ENCODE assay signal across 21 cellular contexts in genomic region chr2:205022751-205023150, GRCh38.
"Had no signal": no experiment of that assay in that cellular context is flagged by ENCODE, and none has a peak within 500 bp of the region (broad histone marks: within the 10 kb centered on the region; RNA-seq: fewer than 3 reads in every experiment).

No MANE protein-coding gene starts in this region.

- H3K4me2 ChIP-seq: hepatocyte, smooth muscle cell had no signal

- H3K4me1 ChIP-seq: body of pancreas had no signal

- H3K36me3 ChIP-seq: esophagus muscularis mucosa, left lung, thoracic aorta, WERI-Rb-1 had no signal

- H3K27ac Mint-ChIP-seq: activated CD4-positive, alpha-beta memory T cell treated with anti-CD3 and anti-CD28 coated beads for 36 hours; activated CD4-positive, alpha-beta T cell treated with anti-CD3 and anti-CD28 coated beads for 36 hours; activated CD8-positive, alpha-beta memory T cell treated with anti-CD3 and anti-CD28 coated beads, Interleukin-2, amount 10 ng/mL, durations not matched to agents 7 days and 5 days; activated naive CD8-positive, alpha-beta T cell; stimulated activated naive CD8-positive, alpha-beta T cell treated with anti-CD3 and anti-CD28 coated beads, Interleukin-15, amount 100 ng/mL, for 72 hours; T-helper 17 cell had no signal

- H3K4me3 Mint-ChIP-seq: activated CD4-positive, alpha-beta memory T cell treated with anti-CD3 and anti-CD28 coated beads for 36 hours; activated CD4-positive, alpha-beta T cell treated with anti-CD3 and anti-CD28 coated beads for 36 hours; activated CD8-positive, alpha-beta memory T cell treated with anti-CD3 and anti-CD28 coated beads, Interleukin-2, amount 10 ng/mL, durations not matched to agents 7 days and 5 days; activated naive CD8-positive, alpha-beta T cell; naive thymus-derived CD4-positive, alpha-beta T cell; stimulated activated naive CD8-positive, alpha-beta T cell treated with anti-CD3 and anti-CD28 coated beads, Interleukin-15, amount 100 ng/mL, for 72 hours; T-helper 17 cell had no signal

- H3K27ac ChIP-seq: body of pancreas, coronary artery, hepatocyte, left lung, thoracic aorta, WERI-Rb-1 had no signal

- ATAC-seq: activated CD4-positive, alpha-beta T cell treated with anti-CD3 and anti-CD28 coated beads for 36 hours; activated CD8-positive, alpha-beta memory T cell treated with anti-CD3 and anti-CD28 coated beads, Interleukin-2, amount 10 ng/mL, durations not matched to agents 7 days and 5 days; body of pancreas; left lung; mucosa of descending colon; naive thymus-derived CD4-positive, alpha-beta T cell; stimulated activated naive CD8-positive, alpha-beta T cell treated with anti-CD3 and anti-CD28 coated beads, Interleukin-15, amount 100 ng/mL, for 72 hours; T-helper 17 cell had no signal

- H3K9me3 ChIP-seq: body of pancreas, esophagus muscularis mucosa, mucosa of descending colon, thoracic aorta had no signal

- H3K27me3 Mint-ChIP-seq: activated CD4-positive, alpha-beta memory T cell treated with anti-CD3 and anti-CD28 coated beads for 36 hours; activated CD4-positive, alpha-beta T cell treated with anti-CD3 and anti-CD28 coated beads for 36 hours; activated CD8-positive, alpha-beta memory T cell treated with anti-CD3 and anti-CD28 coated beads, Interleukin-2, amount 10 ng/mL, durations not matched to agents 7 days and 5 days; activated naive CD8-positive, alpha-beta T cell; naive thymus-derived CD4-positive, alpha-beta T cell; stimulated activated naive CD8-positive, alpha-beta T cell treated with anti-CD3 and anti-CD28 coated beads, Interleukin-15, amount 100 ng/mL, for 72 hours; T-helper 17 cell had no signal

- H3K36me3 Mint-ChIP-seq: activated CD8-positive, alpha-beta memory T cell treated with anti-CD3 and anti-CD28 coated beads, Interleukin-2, amount 10 ng/mL, durations not matched to agents 7 days and 5 days had no signal

- DNase-seq: activated CD4-positive, alpha-beta memory T cell treated with anti-CD3 and anti-CD28 coated beads for 36 hours; activated CD4-positive, alpha-beta T cell treated with anti-CD3 and anti-CD28 coated beads for 36 hours; activated CD8-positive, alpha-beta memory T cell treated with anti-CD3 and anti-CD28 coated beads, Interleukin-2, amount 10 ng/mL, durations not matched to agents 7 days and 5 days; activated gamma-delta T cell treated with Interleukin-2 at 50 U/mL for 16 hours; activated T-cell treated with anti-CD3 and anti-CD28 coated beads, Interleukin-2, amount 50 U/mL, for 1 hour; amniotic stem cell; body of pancreas; central memory CD4-positive, alpha-beta T cell; left lung; mucosa of descending colon; naive thymus-derived CD4-positive, alpha-beta T cell; posterior cingulate gyrus; stimulated activated naive CD8-positive, alpha-beta T cell treated with anti-CD3 and anti-CD28 coated beads, Interleukin-15, amount 100 ng/mL, for 72 hours; T-helper 17 cell; WERI-Rb-1 had no signal

- H2AFZ ChIP-seq: hepatocyte had no signal

- H3K27me3 ChIP-seq: body of pancreas, esophagus muscularis mucosa, hepatocyte, left lung had no signal

- H3K4me3 ChIP-seq: body of pancreas, coronary artery, esophagus muscularis mucosa, hepatocyte, left lung, mucosa of descending colon, smooth muscle cell, thoracic aorta had no signal
